ENCODE assay signal across 8 cellular contexts in genomic region chrX:11757397-11757728, GRCh38. TPM values are rescaled to one million over a fixed set of nuclear protein-coding genes. Genes with fewer than 3 reads are reported as not detected.
DNase-seq lines count a peak whose midpoint lies in the region; ATAC-seq and TF ChIP-seq lines count a peak whose summit lies in the region.

No MANE protein-coding gene starts in this region.

- no peaks in the 10 kb centered on the region for H3K4me1 ChIP-seq in ectodermal cell (ENCODE audit: control insufficient read depth, insufficient read depth, low read length)
- peaks cover 2% of the 10 kb centered on the region for H3K4me1 ChIP-seq in neuron (ENCODE audit: insufficient read depth, low read length)

- H3K4me3 Mint-ChIP-seq in Calu3 (ENCODE audit: low read depth, unreplicated experiment) = peak overlapping the region; percentile 97

- peak overlapping the region; percentile 92 for H3K4me3 ChIP-seq in LNCaP clone FGC (ENCODE audit: low read depth, low read length)
- H3K4me3 ChIP-seq in ectodermal cell (ENCODE audit: insufficient read depth, low read depth, low read length) = peak overlapping the region; percentile 52
- peak overlapping the region; percentile 57 for H3K4me3 ChIP-seq in neuron (ENCODE audit: low read length)

- H3K4me1 Mint-ChIP-seq in Calu3 (ENCODE audit: low read depth, unreplicated experiment) = peaks cover 28% of the 10 kb centered on the region

- H3K9me3 Mint-ChIP-seq in Calu3 (ENCODE audit: low read depth, unreplicated experiment) = no peaks in the 10 kb centered on the region

- H3K27ac ChIP-seq in ectodermal cell (ENCODE audit: insufficient read depth, low read depth, low read length, poor library complexity, severe bottlenecking) = no peak overlapping the region

- no peak for DNase-seq in Calu3
- no peak for DNase-seq in LNCaP clone FGC (ENCODE audit: low read depth)
- DNase-seq in NCI-H2107 treated with DMSO at 0.1 percent for 48 hours (lab: John Stamatoyannopoulos, UW; ENCODE audit: unreplicated experiment) = no peak
- DNase-seq in activated CD4-positive, alpha-beta T cell treated with anti-CD3 and anti-CD28 coated beads for 48 hours = no peak

- intact Hi-C loops in Calu3 (cut with micrococcal nuclease; ENCODE audit: unreplicated experiment) = no loop called here

- BruUV-seq in Calu3 (replicated peaks; lab: Mats Ljungman, UMichigan) = no TSS peak

- H3K36me3 ChIP-seq in ectodermal cell (ENCODE audit: control insufficient read depth, insufficient read depth, low read length) (peaks cover 4% of the 10 kb centered on the region), neuron (ENCODE audit: insufficient read depth, low read length) (peaks cover 2% of the 10 kb centered on the region)

- 1 to 5% methylated on average over 14 to 15 of the region's 15 CpGs for WGBS in ectodermal cell, 2 experiments

- no peak for TF ChIP-seq CTCF in Calu3 (IDR thresholded peaks at IDR 0.05; ENCODE audit: unreplicated experiment)
- no peak for TF ChIP-seq CTCF in LNCaP clone FGC (IDR thresholded peaks at IDR 0.05; ENCODE audit: control insufficient read depth, extremely low read depth, insufficient read depth)

- H3K27me3 Mint-ChIP-seq in Calu3 (ENCODE audit: unreplicated experiment) = peaks cover 39% of the 10 kb centered on the region

- ATAC-seq in HG03439 (IDR thresholded peaks at IDR 0.05; ENCODE audit: unreplicated experiment) (no peak), HG02571 (IDR thresholded peaks at IDR 0.05; ENCODE audit: unreplicated experiment) (no peak)

- peak overlapping the region; percentile 29 for H2AFZ ChIP-seq in neuron (ENCODE audit: low read depth, low read length)

- peaks cover 34% of the 10 kb centered on the region for H3K36me3 Mint-ChIP-seq in Calu3 (ENCODE audit: insufficient read depth, unreplicated experiment)

- CTCF ChIA-PET in Calu3 (lab: Charles Lee) = no interaction called here

- peaks cover 1% of the 10 kb centered on the region for H3K27me3 ChIP-seq in ectodermal cell (ENCODE audit: control insufficient read depth, insufficient read depth, low read length, poor library complexity, severe bottlenecking)
- H3K27me3 ChIP-seq in neuron (ENCODE audit: insufficient read depth, low read length) = peaks cover 14% of the 10 kb centered on the region

- H3K27ac Mint-ChIP-seq in Calu3 (ENCODE audit: unreplicated experiment) = no peak overlapping the region

- no peaks in the 10 kb centered on the region for H3K9me3 ChIP-seq in ectodermal cell (ENCODE audit: control insufficient read depth, low read length)
- H3K9me3 ChIP-seq in neuron (ENCODE audit: low read length) = no peaks in the 10 kb centered on the region

RNA-seq across cellular contexts. Expression of gene MSL3, which starts 0.7 kb away (rescaled TPM):
- 24.0 and 30.7 TPM in 2 replicates for total RNA-seq in Calu3 (2022)
- 34.8 TPM for polyA plus RNA-seq in ectodermal cell (2013, experiment 1 of 4)
- polyA plus RNA-seq in ectodermal cell (2013, experiment 2 of 4) = 31.1 TPM
- 25.4 TPM for polyA plus RNA-seq in ectodermal cell (2013, experiment 3 of 4)
- polyA plus RNA-seq in ectodermal cell (2013, experiment 4 of 4) = 29.7 TPM
